In the genomic region with DNA sequence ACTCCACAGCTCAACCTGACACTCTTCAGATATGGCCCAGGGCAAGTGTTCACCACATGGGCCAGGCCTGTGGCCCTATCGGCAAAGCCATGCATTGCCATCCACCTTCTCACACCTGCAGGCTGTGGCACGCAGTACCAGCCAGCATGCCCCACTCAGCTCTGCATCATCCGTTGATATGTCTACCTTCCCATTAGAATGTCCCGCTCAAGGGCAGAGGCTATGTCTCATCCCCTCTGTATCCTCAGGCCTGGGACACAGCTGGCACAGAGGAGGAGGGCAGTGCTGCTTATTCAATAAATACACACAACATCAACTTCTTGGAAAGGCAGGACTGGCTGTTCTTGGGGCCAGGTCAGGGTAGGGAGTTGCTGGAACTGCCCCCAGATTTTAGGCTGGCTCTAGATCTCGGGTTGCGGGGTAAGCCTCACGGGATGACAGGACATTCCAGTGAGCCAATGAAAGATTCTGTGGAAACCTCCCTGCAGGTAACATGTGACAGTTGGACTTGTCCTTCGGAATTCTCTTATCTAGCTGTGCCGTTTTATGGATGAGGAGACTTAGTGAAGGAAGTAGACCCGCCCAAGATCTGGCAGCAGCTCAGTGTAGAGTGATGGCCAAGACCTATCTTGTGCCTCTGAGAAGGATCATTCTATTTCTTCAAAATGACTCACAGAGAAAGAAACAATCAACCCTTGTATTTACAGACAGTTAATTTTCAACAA, we compare ENCODE assay signal across 13 cellular contexts. TPM values are rescaled to one million over a fixed set of nuclear protein-coding genes. Genes with fewer than 3 reads are reported as not detected.
DNase-seq lines count a peak whose midpoint lies in the region; ATAC-seq and TF ChIP-seq lines count a peak whose summit lies in the region.
"Had no signal": no experiment of that assay in that cellular context is flagged by ENCODE, and none has a peak within 500 bp of the region (broad histone marks: within the 10 kb centered on the region; RNA-seq: fewer than 3 reads in every experiment).

No MANE protein-coding gene starts in this region.

- ATAC-seq in omental fat pad (ENCODE audit: low FRiP score) (peak; percentile 50), GM21526 (IDR thresholded peaks at IDR 0.05; ENCODE audit: low FRiP score, unreplicated experiment) (no peak), HG02642 (IDR thresholded peaks at IDR 0.05; ENCODE audit: poor library complexity, unreplicated experiment) (no peak)
- ATAC-seq: SK-N-SH treated with all-trans-retinoic acid at 6 μM for 48 hours had no signal

- H3K36me3 Mint-ChIP-seq in CD14-positive monocyte, result peaks cover 28 to 62% of the 10 kb centered on the region in 2 donors
- H3K36me3 Mint-ChIP-seq in activated CD4-positive, alpha-beta memory T cell treated with anti-CD3 and anti-CD28 coated beads, Interleukin-2, amount 10 ng/mL, durations not matched to agents 7 days and 5 days (ENCODE audit: low read depth), result peaks cover 46% of the 10 kb centered on the region

- intact Hi-C loops in CD14-positive monocyte (cut with micrococcal nuclease), result no loop called here

- H3K36me3 ChIP-seq in Peyer's patch, result no peaks in the 10 kb centered on the region
- peaks cover 2% of the 10 kb centered on the region for H3K36me3 ChIP-seq in fibroblast of lung (ENCODE audit: control insufficient read depth, insufficient read depth, low read length)

- H4K20me1 ChIP-seq in fibroblast of lung (ENCODE audit: control insufficient read depth, extremely low read depth, insufficient read depth, low read length), result no peaks in the 10 kb centered on the region

- no peak overlapping the region for H3K9ac ChIP-seq in fibroblast of lung (ENCODE audit: insufficient read depth, low read length)

- H3K4me1 ChIP-seq in Peyer's patch (peaks cover 7 to 38% (median 22%) of the 10 kb centered on the region in 4 donors), fibroblast of lung (ENCODE audit: control insufficient read depth, extremely low read depth, insufficient read depth, low read length) (peaks cover 16% of the 10 kb centered on the region)

- H3K27ac ChIP-seq in Peyer's patch, result peak overlapping the region in 3 of 4 donors; percentile 2 to 65 (median 7)
- no peak overlapping the region for H3K27ac ChIP-seq in fibroblast of lung (ENCODE audit: insufficient read depth, low read length)
- H3K27ac ChIP-seq: C4-2B had no signal

- H3K4me3 Mint-ChIP-seq in CD14-positive monocyte, result no peak overlapping the region
- H3K4me3 Mint-ChIP-seq in activated CD4-positive, alpha-beta memory T cell treated with anti-CD3 and anti-CD28 coated beads, Interleukin-2, amount 10 ng/mL, durations not matched to agents 7 days and 5 days, result no peak overlapping the region
- H3K4me3 Mint-ChIP-seq: immature natural killer cell had no signal

- H3K4me2 ChIP-seq in fibroblast of lung (ENCODE audit: extremely low read depth, insufficient read depth, low read length), result no peak overlapping the region

- H3K9me3 ChIP-seq in Peyer's patch, result no peaks in the 10 kb centered on the region
- no peaks in the 10 kb centered on the region for H3K9me3 ChIP-seq in fibroblast of lung (ENCODE audit: control insufficient read depth, insufficient read depth, low read depth, low read length)

- TF ChIP-seq CTCF in CD14-positive monocyte (IDR thresholded peaks at IDR 0.05) (no peak), Peyer's patch (IDR thresholded peaks at IDR 0.05) (peak in 2 of 6 experiments; percentile 2 to 13), fibroblast of lung (conservative IDR thresholded peaks at IDR 0.05 in 1 of 2, IDR thresholded peaks at IDR 0.05 in 1 of 2; ENCODE audit: low read depth in 1 of 2, low read length in 2 of 2) (no peak), omental fat pad (IDR thresholded peaks at IDR 0.05) (no peak)

- H3K27me3 ChIP-seq in Peyer's patch (no peaks in the 10 kb centered on the region), fibroblast of lung (ENCODE audit: control insufficient read depth, insufficient read depth, low read length) (no peaks in the 10 kb centered on the region)

- CTCF ChIA-PET in activated CD4-positive, alpha-beta memory T cell treated with anti-CD3 and anti-CD28 coated beads, Interleukin-2, amount 10 ng/mL, durations not matched to agents 7 days and 5 days (lab: Charles Lee), result interaction anchor here (1.1 to 2.0 kb wide), 2 partner anchors 36 to 38 kb away, joined by 3 to 8 read pairs; no protein-coding TSS in a partner anchor

- no peak for TF ChIP-seq POLR2A in Peyer's patch (IDR thresholded peaks at IDR 0.05)

- peaks cover 31% of the 10 kb centered on the region for H3K79me2 ChIP-seq in fibroblast of lung (ENCODE audit: control insufficient read depth, insufficient read depth, low read length)

- H3K9me3 Mint-ChIP-seq in CD14-positive monocyte, result peaks cover 0 to 3% (median 0%) of the 10 kb centered on the region in 7 donors
- peaks cover 5% of the 10 kb centered on the region for H3K9me3 Mint-ChIP-seq in activated CD4-positive, alpha-beta memory T cell treated with anti-CD3 and anti-CD28 coated beads, Interleukin-2, amount 10 ng/mL, durations not matched to agents 7 days and 5 days
- H3K9me3 Mint-ChIP-seq: immature natural killer cell had no signal

- H3K4me3 ChIP-seq in Peyer's patch (no peak overlapping the region), fibroblast of lung (replicated peaks in 1 of 4; ENCODE audit: control extremely low read depth in 1 of 4, insufficient read depth in 1 of 4, low read depth in 3 of 4, low read length in 4 of 4) (no peak overlapping the region)

- no peak overlapping the region for H2AFZ ChIP-seq in fibroblast of lung (ENCODE audit: low read length)

- peak overlapping the region in 5 of 7 donors; percentile 26 to 84 (median 50) for H3K27ac Mint-ChIP-seq in CD14-positive monocyte
- H3K27ac Mint-ChIP-seq in activated CD4-positive, alpha-beta memory T cell treated with anti-CD3 and anti-CD28 coated beads, Interleukin-2, amount 10 ng/mL, durations not matched to agents 7 days and 5 days, result no peak overlapping the region

- DNase-seq in CD14-positive monocyte (ENCODE audit: low spot score) (peak; percentile 36), Peyer's patch (peak in 2 of 3 donors; percentile 68 to 86), fibroblast of lung (ENCODE audit: low read depth in 2 of 2) (peak; percentile 29 to 40), omental fat pad (ENCODE audit: low spot score) (no peak), dedifferentiated amniotic fluid mesenchymal stem cell (ENCODE audit: extremely low spot score) (no peak)
- no peak for DNase-seq in activated CD4-positive, alpha-beta memory T cell treated with anti-CD3 and anti-CD28 coated beads, Interleukin-2, amount 10 ng/mL, durations not matched to agents 7 days and 5 days
- DNase-seq: activated CD4-positive, alpha-beta T cell treated with anti-CD3 and anti-CD28 coated beads, Interleukin-2, amount 50 U/mL, for 48 hours; immature natural killer cell; stimulated activated CD4-positive, alpha-beta T cell treated with anti-CD3 and anti-CD28 coated beads, Interleukin-2, amount 100 ng/mL, for 48 hours had no signal

- H3K27me3 Mint-ChIP-seq in CD14-positive monocyte (ENCODE audit: low read depth in 3 of 3), result no peaks in the 10 kb centered on the region
- no peaks in the 10 kb centered on the region for H3K27me3 Mint-ChIP-seq in activated CD4-positive, alpha-beta memory T cell treated with anti-CD3 and anti-CD28 coated beads, Interleukin-2, amount 10 ng/mL, durations not matched to agents 7 days and 5 days

- H3K4me1 Mint-ChIP-seq in CD14-positive monocyte, result peaks cover 43% of the 10 kb centered on the region
- peaks cover 51% of the 10 kb centered on the region for H3K4me1 Mint-ChIP-seq in activated CD4-positive, alpha-beta memory T cell treated with anti-CD3 and anti-CD28 coated beads, Interleukin-2, amount 10 ng/mL, durations not matched to agents 7 days and 5 days

- POLR2A ChIA-PET in activated CD4-positive, alpha-beta memory T cell treated with anti-CD3 and anti-CD28 coated beads, Interleukin-2, amount 10 ng/mL, durations not matched to agents 7 days and 5 days (lab: Charles Lee), result interaction anchor here (0.8 to 0.9 kb wide), 2 partner anchors 24 to 44 kb away, joined by 3 read pairs; a partner anchor contains a TSS

RNA-seq across cellular contexts. Expression of a gene that starts 25.6 kb away (rescaled TPM):
- polyA plus RNA-seq in CD14-positive monocyte (1 to 10 TPM; 2.6 to 3.5 TPM), fibroblast of lung (4.9 and 8.7 TPM in 2 replicates)
- total RNA-seq in Peyer's patch (10 to 100 TPM in 3 of 4 donors, 1 to 10 TPM in 1; 7.2 to 35.5 (median 13.1) TPM), fibroblast of lung (15.9 and 24.1 TPM in 2 replicates), omental fat pad (100 to 1,000 TPM in 1 of 4 donors, 10 to 100 TPM in 3; 46.9 to 109 (median 88.6) TPM)
- polyA plus RNA-seq in fibroblast of lung (2012), result 5.8 and 7.4 TPM in 2 replicates
- polyA minus RNA-seq in fibroblast of lung (ENCODE audit: low replicate concordance), result 15.2 and 31.5 TPM in 2 replicates
- 10 to 100 TPM; 86.2 to 89.5 TPM for total RNA-seq in activated CD4-positive, alpha-beta memory T cell treated with anti-CD3 and anti-CD28 coated beads, Interleukin-2, amount 10 ng/mL, durations not matched to agents 7 days and 5 days

RNA-seq across cellular contexts. Expression of a gene that starts 44.0 kb away (rescaled TPM):
- 10 to 100 TPM; 31.1 to 43.1 TPM for polyA plus RNA-seq in CD14-positive monocyte
- total RNA-seq in Peyer's patch, result 10 to 100 TPM; 24.8 to 42.7 (median 29.5) TPM
- 28.4 and 28.5 TPM in 2 replicates for total RNA-seq in fibroblast of lung
- 47.6 and 53.5 TPM in 2 replicates for polyA plus RNA-seq in fibroblast of lung
- 38.1 and 43.4 TPM in 2 replicates for polyA plus RNA-seq in fibroblast of lung (2012)
- 3.4 and 8.7 TPM in 2 replicates for polyA minus RNA-seq in fibroblast of lung (ENCODE audit: low replicate concordance)
- 10 to 100 TPM; 25.5 to 36.8 (median 27.2) TPM for total RNA-seq in omental fat pad
- total RNA-seq in activated CD4-positive, alpha-beta memory T cell treated with anti-CD3 and anti-CD28 coated beads, Interleukin-2, amount 10 ng/mL, durations not matched to agents 7 days and 5 days, result 10 to 100 TPM; 30.4 to 34.5 TPM

Comparison
In these comparisons a context has a peak if more than half of its experiments do, and no peak if none do; other contexts are left out.
1. DNase-seq: peak in CD14-positive monocyte (single experiment), Peyer's patch (2 of 3) and fibroblast of lung (2 of 2); none in omental fat pad (single experiment), dedifferentiated amniotic fluid mesenchymal stem cell (single experiment) and activated CD4-positive, alpha-beta memory T cell treated with anti-CD3 and anti-CD28 coated beads, Interleukin-2, amount 10 ng/mL, durations not matched to agents 7 days and 5 days (single experiment).